ENCODE assay signal across 2 cellular contexts in the genomic region with DNA sequence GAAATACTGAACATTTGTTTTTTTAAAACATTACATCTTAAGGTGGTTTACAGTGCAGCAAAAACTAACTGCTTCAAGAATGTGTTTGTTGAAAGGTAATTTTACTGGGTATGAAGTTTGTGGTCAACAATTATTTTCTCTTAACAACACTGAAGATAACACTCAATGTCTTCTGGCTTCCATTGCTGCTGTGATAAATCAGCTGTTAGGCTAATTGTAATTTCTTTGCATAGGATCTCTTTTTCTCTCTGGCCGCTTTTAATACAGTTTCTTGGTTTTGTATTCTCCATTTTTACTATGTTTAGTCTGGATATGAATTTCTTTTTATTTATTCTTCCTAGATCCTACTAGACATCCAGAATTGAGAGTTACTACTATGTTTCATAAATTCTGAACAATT.
A peak's percentile ranks its signal among the peaks of the same experiment; 100 is the strongest.
TF ChIP-seq lines count a peak whose summit lies in the region.

No MANE protein-coding gene starts in this region.

TF ChIP-seq in HepG2, 621 proteins besides CTCF, POLR2A, EP300 and RAD21:
- TF ChIP-seq SRY (CRISPR knock-in tag; IDR thresholded peaks at IDR 0.05): no peak
- no peak for TF ChIP-seq CREB1 (IDR thresholded peaks at IDR 0.05)
- no peak for TF ChIP-seq CREB1 (CRISPR knock-in tag; IDR thresholded peaks at IDR 0.05)
- TF ChIP-seq MAF1 (CRISPR knock-in tag; IDR thresholded peaks at IDR 0.05; ENCODE audit: borderline replicate concordance): no peak
- TF ChIP-seq, protein P1, sequence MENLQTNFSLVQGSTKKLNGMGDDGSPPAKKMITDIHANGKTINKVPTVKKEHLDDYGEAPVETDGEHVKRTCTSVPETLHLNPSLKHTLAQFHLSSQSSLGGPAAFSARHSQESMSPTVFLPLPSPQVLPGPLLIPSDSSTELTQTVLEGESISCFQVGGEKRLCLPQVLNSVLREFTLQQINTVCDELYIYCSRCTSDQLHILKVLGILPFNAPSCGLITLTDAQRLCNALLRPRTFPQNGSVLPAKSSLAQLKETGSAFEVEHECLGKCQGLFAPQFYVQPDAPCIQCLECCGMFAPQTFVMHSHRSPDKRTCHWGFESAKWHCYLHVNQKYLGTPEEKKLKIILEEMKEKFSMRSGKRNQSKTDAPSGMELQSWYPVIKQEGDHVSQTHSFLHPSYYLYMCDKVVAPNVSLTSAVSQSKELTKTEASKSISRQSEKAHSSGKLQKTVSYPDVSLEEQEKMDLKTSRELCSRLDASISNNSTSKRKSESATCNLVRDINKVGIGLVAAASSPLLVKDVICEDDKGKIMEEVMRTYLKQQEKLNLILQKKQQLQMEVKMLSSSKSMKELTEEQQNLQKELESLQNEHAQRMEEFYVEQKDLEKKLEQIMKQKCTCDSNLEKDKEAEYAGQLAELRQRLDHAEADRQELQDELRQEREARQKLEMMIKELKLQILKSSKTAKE (CRISPR knock-in tag; IDR thresholded peaks at IDR 0.05; ENCODE audit: borderline replicate concordance): no peak
- TF ChIP-seq ZNF317 (CRISPR knock-in tag; IDR thresholded peaks at IDR 0.05): peak; percentile 96
- TF ChIP-seq, protein P2, sequence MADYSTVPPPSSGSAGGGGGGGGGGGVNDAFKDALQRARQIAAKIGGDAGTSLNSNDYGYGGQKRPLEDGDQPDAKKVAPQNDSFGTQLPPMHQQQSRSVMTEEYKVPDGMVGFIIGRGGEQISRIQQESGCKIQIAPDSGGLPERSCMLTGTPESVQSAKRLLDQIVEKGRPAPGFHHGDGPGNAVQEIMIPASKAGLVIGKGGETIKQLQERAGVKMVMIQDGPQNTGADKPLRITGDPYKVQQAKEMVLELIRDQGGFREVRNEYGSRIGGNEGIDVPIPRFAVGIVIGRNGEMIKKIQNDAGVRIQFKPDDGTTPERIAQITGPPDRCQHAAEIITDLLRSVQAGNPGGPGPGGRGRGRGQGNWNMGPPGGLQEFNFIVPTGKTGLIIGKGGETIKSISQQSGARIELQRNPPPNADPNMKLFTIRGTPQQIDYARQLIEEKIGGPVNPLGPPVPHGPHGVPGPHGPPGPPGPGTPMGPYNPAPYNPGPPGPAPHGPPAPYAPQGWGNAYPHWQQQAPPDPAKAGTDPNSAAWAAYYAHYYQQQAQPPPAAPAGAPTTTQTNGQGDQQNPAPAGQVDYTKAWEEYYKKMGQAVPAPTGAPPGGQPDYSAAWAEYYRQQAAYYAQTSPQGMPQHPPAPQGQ (CRISPR knock-in tag; IDR thresholded peaks at IDR 0.05; ENCODE audit: borderline replicate concordance): no peak
- no peak for TF ChIP-seq ZNF709 (CRISPR knock-in tag; IDR thresholded peaks at IDR 0.05)
TF ChIP-seq in HepG2: peak in this region for 1.

TF ChIP-seq in WTC11, 78 proteins besides CTCF, POLR2A, EP300 and RAD21:
- TF ChIP-seq KAT7 (CRISPR knock-in tag; IDR thresholded peaks at IDR 0.05; ENCODE audit: borderline replicate concordance): no peak
- TF ChIP-seq ZNF317 (CRISPR knock-in tag; IDR thresholded peaks at IDR 0.05; ENCODE audit: borderline replicate concordance, low read depth): peak; percentile 84
